Comparison of ENCODE assay signal across 8 cellular contexts in genomic region chr6:38034269-38034914, GRCh38.
DNase-seq lines count a peak whose midpoint lies in the region; ATAC-seq and TF ChIP-seq lines count a peak whose summit lies in the region.

No MANE protein-coding gene starts in this region.

- H2AFZ ChIP-seq in OCI-LY1 (ENCODE audit: low read length) = no peak overlapping the region
- no peak overlapping the region for H2AFZ ChIP-seq in smooth muscle cell (ENCODE audit: low read depth)

- no peaks in the 10 kb centered on the region for H3K36me3 ChIP-seq in OCI-LY1 (ENCODE audit: insufficient read depth, low read length)
- H3K36me3 ChIP-seq in smooth muscle cell (ENCODE audit: low read depth) = no peaks in the 10 kb centered on the region

- TF ChIP-seq CTCF in OCI-LY1 (IDR thresholded peaks at IDR 0.05; ENCODE audit: low read length) (peak; percentile 63), smooth muscle cell (IDR thresholded peaks at IDR 0.05; ENCODE audit: borderline replicate concordance, insufficient read depth, poor library complexity, severe bottlenecking) (peak; percentile 69)

- H3K4me3 ChIP-seq in OCI-LY1 (ENCODE audit: low read depth, low read length, poor library complexity, severe bottlenecking) (no peak overlapping the region), smooth muscle cell (no peak overlapping the region)

- H3K4me1 ChIP-seq in OCI-LY1 (ENCODE audit: insufficient read depth, low read length, severe bottlenecking) (no peaks in the 10 kb centered on the region), smooth muscle cell (ENCODE audit: low read depth) (peaks cover 22% of the 10 kb centered on the region)

- H3K9ac ChIP-seq in OCI-LY1 (ENCODE audit: low read length) (no peak overlapping the region), smooth muscle cell (ENCODE audit: low read depth) (no peak overlapping the region)

- H3F3A ChIP-seq in OCI-LY1 (ENCODE audit: insufficient read depth, low read length) (no peaks in the 10 kb centered on the region), smooth muscle cell (ENCODE audit: low read depth) (no peaks in the 10 kb centered on the region)

- DNase-seq in NCI-H1417 (lab: John Stamatoyannopoulos, UW) (peak in 2 of 3 experiments; percentile 26 to 71), NCI-H1417 treated with DMSO at 0.1 percent for 48 hours (lab: John Stamatoyannopoulos, UW) (no peak), fibroblast of peridontal ligament (ENCODE audit: extremely low read depth) (peak; percentile 83), smooth muscle cell (lab: John Stamatoyannopoulos, UW; ENCODE audit: unreplicated experiment) (no peak), mucosa of gallbladder (ENCODE audit: low spot score) (no peak)

- ATAC-seq in GM18519 (IDR thresholded peaks at IDR 0.05; ENCODE audit: low FRiP score, unreplicated experiment) = no peak
- ATAC-seq in GM21717 (IDR thresholded peaks at IDR 0.05; ENCODE audit: unreplicated experiment) = no peak

- H4K20me1 ChIP-seq in OCI-LY1 (ENCODE audit: insufficient read depth, low read length) (no peaks in the 10 kb centered on the region), smooth muscle cell (ENCODE audit: low read depth) (peaks cover 97% of the 10 kb centered on the region)

- H3K9me2 ChIP-seq in OCI-LY1 (ENCODE audit: low read depth, low read length) = no peaks in the 10 kb centered on the region

- WGBS in smooth muscle cell (ENCODE audit: low lambda C conversion rate) = 63% methylated on average over 1 of the region's 1 CpG

- H3K4me2 ChIP-seq in OCI-LY1 (ENCODE audit: low read length) (no peak overlapping the region), smooth muscle cell (no peak overlapping the region)

- no peaks in the 10 kb centered on the region for H3K79me2 ChIP-seq in OCI-LY1 (ENCODE audit: insufficient read depth, low read length)
- peaks cover 89% of the 10 kb centered on the region for H3K79me2 ChIP-seq in smooth muscle cell (ENCODE audit: low read depth)

- H3K9me3 ChIP-seq in OCI-LY1 (ENCODE audit: low read length) (no peaks in the 10 kb centered on the region), smooth muscle cell (replicated peaks; ENCODE audit: low read depth) (no peaks in the 10 kb centered on the region)

- H3K27me3 ChIP-seq in OCI-LY1 (ENCODE audit: insufficient read depth, low read length) (no peaks in the 10 kb centered on the region), smooth muscle cell (ENCODE audit: low read depth) (no peaks in the 10 kb centered on the region)

- H3K27ac ChIP-seq in OCI-LY1 (ENCODE audit: low read depth, low read length, poor library complexity, severe bottlenecking) = no peak overlapping the region
- peak overlapping the region; percentile 6 for H3K27ac ChIP-seq in smooth muscle cell (ENCODE audit: low read depth)

Comparison
In these comparisons a context has a peak if more than half of its experiments do, and no peak if none do; other contexts are left out.
1. DNase-seq: peak in NCI-H1417 (2 of 3) and fibroblast of peridontal ligament (single experiment); none in NCI-H1417 treated with DMSO at 0.1 percent for 48 hours (single experiment), smooth muscle cell (single experiment) and mucosa of gallbladder (single experiment).